9 cellular contexts compared by ENCODE assay signal in genomic region chr22:20957118-20957690, GRCh38. TPM values are rescaled to one million over a fixed set of nuclear protein-coding genes. Genes with fewer than 3 reads are reported as not detected.
A peak's percentile ranks its signal among the peaks of the same experiment; 100 is the strongest.
DNase-seq lines count a peak whose midpoint lies in the region; ATAC-seq, FAIRE-seq and TF ChIP-seq lines count a peak whose summit lies in the region.
"Had no signal": no experiment of that assay in that cellular context is flagged by ENCODE, and none has a peak within 500 bp of the region (broad histone marks: within the 10 kb centered on the region; RNA-seq: fewer than 3 reads in every experiment).

No MANE protein-coding gene starts in this region.

- peak overlapping the region; percentile 82 for H3K27ac Mint-ChIP-seq in Calu3 (ENCODE audit: unreplicated experiment)

- H2BK5ac ChIP-seq in trophoblast cell (ENCODE audit: low read depth, low read length, poor library complexity): peak overlapping the region; percentile 11

- peak overlapping the region; percentile 78 for H3K18ac ChIP-seq in trophoblast cell (ENCODE audit: low read length)

- DNase-seq in Calu3: peak; percentile 44
- no peak for DNase-seq in RWPE1 (ENCODE audit: low spot score)
- DNase-seq in foreskin fibroblast: peak in 1 of 2 donors; percentile 53
- peak; percentile 58 to 63 for DNase-seq in trophoblast cell
- no peak for DNase-seq in urothelium cell line (ENCODE audit: low spot score)
- no peak for DNase-seq in posterior vena cava (ENCODE audit: low spot score)
- DNase-seq in glomerular visceral epithelial cell (ENCODE audit: extremely low spot score): no peak

- no peak overlapping the region for H3K23ac ChIP-seq in trophoblast cell (ENCODE audit: low read length)

- H2AFZ ChIP-seq in trophoblast cell (ENCODE audit: insufficient read depth, low read length, poor library complexity): peak overlapping the region; percentile 75

- H2AK5ac ChIP-seq in trophoblast cell (ENCODE audit: low read length): peak overlapping the region; percentile 73

- no CpG with 5 or more reads among the region's 57 CpGs for WGBS in trophoblast cell (ENCODE audit: extremely low coverage, insufficient coverage, insufficient read length)

- no peak for TF ChIP-seq CTCF in Calu3 (IDR thresholded peaks at IDR 0.05; ENCODE audit: unreplicated experiment)
- TF ChIP-seq CTCF in RWPE1 (conservative IDR thresholded peaks at IDR 0.05; ENCODE audit: low read depth): no peak
- no peak for TF ChIP-seq CTCF in foreskin fibroblast (IDR thresholded peaks at IDR 0.05; ENCODE audit: low read depth, low read length)

- intact Hi-C loops in Calu3 (cut with micrococcal nuclease; ENCODE audit: unreplicated experiment): no loop called here
- intact Hi-C loops in posterior vena cava (cut with DNase I): no loop called here

- H3K79me2 ChIP-seq in trophoblast cell (ENCODE audit: control insufficient read depth, insufficient read depth, low read length, poor library complexity): peaks cover 4% of the 10 kb centered on the region

- ATAC-seq in GM18873 (IDR thresholded peaks at IDR 0.05; ENCODE audit: low FRiP score, unreplicated experiment): no peak

- H2BK12ac ChIP-seq in trophoblast cell (ENCODE audit: low read length): no peak overlapping the region

- no peaks in the 10 kb centered on the region for H3K9me3 Mint-ChIP-seq in Calu3 (ENCODE audit: low read depth, unreplicated experiment)

- H3K4ac ChIP-seq in trophoblast cell (ENCODE audit: low read depth, low read length): peak overlapping the region; percentile 72

- no peaks in the 10 kb centered on the region for H3K27me3 ChIP-seq in trophoblast cell (ENCODE audit: insufficient read depth, low read length)

- no TSS peak for BruUV-seq in Calu3 (replicated peaks; lab: Mats Ljungman, UMichigan)

- peaks cover 31% of the 10 kb centered on the region for H3K4me1 Mint-ChIP-seq in Calu3 (ENCODE audit: low read depth, unreplicated experiment)

- peaks cover 58% of the 10 kb centered on the region for H3K36me3 Mint-ChIP-seq in Calu3 (ENCODE audit: insufficient read depth, unreplicated experiment)

- H3K9ac ChIP-seq in trophoblast cell (ENCODE audit: low read length): peak overlapping the region; percentile 47
- H3K9ac ChIP-seq: KMS-11 had no signal

- FAIRE-seq in urothelium cell line (lab: Jason Lieb, UNC): no peak

- H4K8ac ChIP-seq in trophoblast cell (ENCODE audit: low read depth, low read length): peak overlapping the region; percentile 77

- peaks cover 10% of the 10 kb centered on the region for H3K79me1 ChIP-seq in trophoblast cell (ENCODE audit: low read length)

- H3K4me1 ChIP-seq in trophoblast cell (ENCODE audit: control insufficient read depth in 1 of 2, insufficient read depth in 2 of 2, low read length in 2 of 2): peaks cover 10 to 23% of the 10 kb centered on the region in 2 experiments

- H3K4me2 ChIP-seq in trophoblast cell (ENCODE audit: low read length): peak overlapping the region; percentile 77
- H3K4me2 ChIP-seq: KMS-11 had no signal

- CTCF ChIA-PET in Calu3 (lab: Charles Lee): interaction anchor here (0.6 to 3.0 kb wide), 8 partner anchors 10 to 72 kb away, joined by 3 to 11 read pairs (median 6); partner anchors contain the start of genes AIFM3, CRKL and LZTR1
- CTCF ChIA-PET in RWPE1 (lab: Yijun Ruan, JAX): interaction anchor here (1.0 to 1.2 kb wide), 2 partner anchors 37 to 40 kb away, joined by 3 to 4 read pairs; no protein-coding TSS in a partner anchor

- H3K36me3 ChIP-seq in trophoblast cell (ENCODE audit: control insufficient read depth in 1 of 2, insufficient read depth in 2 of 2, low read length in 2 of 2): peaks cover 7 to 12% of the 10 kb centered on the region in 2 experiments

- no peaks in the 10 kb centered on the region for H3K27me3 Mint-ChIP-seq in Calu3 (ENCODE audit: unreplicated experiment)

- H3K27ac ChIP-seq in RWPE1 (peak overlapping the region; percentile 84), trophoblast cell (ENCODE audit: low read depth, low read length) (no peak overlapping the region)
- H3K27ac ChIP-seq: KMS-11 had no signal

- peak overlapping the region; percentile 84 for H3K14ac ChIP-seq in trophoblast cell (ENCODE audit: low read length)

- H3K4me3 Mint-ChIP-seq in Calu3 (ENCODE audit: low read depth, unreplicated experiment): peak overlapping the region; percentile 91

- H2BK120ac ChIP-seq in trophoblast cell (ENCODE audit: insufficient read depth, low read length, poor library complexity): peak overlapping the region; percentile 2

- peak overlapping the region; percentile 48 for H4K91ac ChIP-seq in trophoblast cell (ENCODE audit: low read depth, low read length)

- H3K4me3 ChIP-seq in foreskin fibroblast (ENCODE audit: low read depth in 1 of 2, low read length in 2 of 2) (peak overlapping the region; percentile 65 to 74), trophoblast cell (ENCODE audit: low read depth, low read length) (peak overlapping the region; percentile 70)

- POLR2A ChIA-PET in RWPE1 (lab: Yijun Ruan, JAX; ENCODE audit: low non-redundant PET): no interaction called here

- no peaks in the 10 kb centered on the region for H3K9me3 ChIP-seq in trophoblast cell (ENCODE audit: insufficient read depth, low read depth, low read length)

- peak overlapping the region; percentile 89 for H4K12ac ChIP-seq in trophoblast cell (ENCODE audit: low read depth, low read length)

RNA-seq across cellular contexts. Expression of gene AIFM3, which starts 9.9 kb away (rescaled TPM):
- 3.1 and 4.2 TPM in 2 replicates for total RNA-seq in Calu3 (2022)
- polyA plus RNA-seq in trophoblast cell (2013): 0.31 and 0.49 TPM in 2 replicates
- 1 to 10 TPM in 1 of 2 donors, under 1 TPM in 1; 0.62 to 2.6 TPM for total RNA-seq in posterior vena cava

RNA-seq across cellular contexts. Expression of gene LZTR1, which starts 24.9 kb away (rescaled TPM):
- total RNA-seq in Calu3 (2022) (49.3 and 55.4 TPM in 2 replicates), posterior vena cava (10 to 100 TPM; 46.1 to 56.3 TPM)
- polyA plus RNA-seq in trophoblast cell (2013): 17.9 and 19.9 TPM in 2 replicates

RNA-seq across cellular contexts. Expression of gene CRKL, which starts 40.0 kb away (rescaled TPM):
- total RNA-seq in Calu3 (2022) (68.0 and 69.9 TPM in 2 replicates), posterior vena cava (10 to 100 TPM; 36.7 to 37.5 TPM)
- polyA plus RNA-seq in trophoblast cell (2013): 43.3 and 44.5 TPM in 2 replicates

RNA-seq across cellular contexts. Expression of gene THAP7, which starts 44.7 kb away (rescaled TPM):
- 24.5 and 25.3 TPM in 2 replicates for total RNA-seq in Calu3 (2022)
- 16.1 and 17.0 TPM in 2 replicates for polyA plus RNA-seq in trophoblast cell (2013)
- total RNA-seq in posterior vena cava: 10 to 100 TPM; 16.4 to 20.5 TPM

RNA-seq across cellular contexts. Expression of gene P2RX6, which starts 57.8 kb away (rescaled TPM):
- total RNA-seq in Calu3 (2022) (0.26 and 0.42 TPM in 2 replicates), posterior vena cava (1 to 10 TPM in 1 of 2 donors, under 1 TPM in 1; 0.19 to 1.0 TPM)
- polyA plus RNA-seq in trophoblast cell (2013): 0.05 and 0.07 TPM in 2 replicates

Comparison
In these comparisons a context has a peak if more than half of its experiments do, and no peak if none do; other contexts are left out.
1. DNase-seq: peak in Calu3 (single experiment) and trophoblast cell (2 of 2); none in RWPE1 (single experiment), urothelium cell line (single experiment), posterior vena cava (single experiment) and glomerular visceral epithelial cell (single experiment).